Comparison of ENCODE assay signal across 20 cellular contexts in genomic region chr1:8864713-8865397, GRCh38. TPM values are rescaled to one million over a fixed set of nuclear protein-coding genes. Genes with fewer than 3 reads are reported as not detected.
DNase-seq lines count a peak whose midpoint lies in the region; ATAC-seq and TF ChIP-seq lines count a peak whose summit lies in the region.
"Had no signal": no experiment of that assay in that cellular context is flagged by ENCODE, and none has a peak within 500 bp of the region (broad histone marks: within the 10 kb centered on the region; RNA-seq: fewer than 3 reads in every experiment).

No MANE protein-coding gene starts in this region.

- H3K4me1 ChIP-seq in HEK293 (ENCODE audit: control insufficient read depth, insufficient read depth, low read length) (no peaks in the 10 kb centered on the region), osteoblast (ENCODE audit: insufficient read depth, low read length) (peaks cover 18% of the 10 kb centered on the region), sigmoid colon (no peaks in the 10 kb centered on the region)
- H3K4me1 ChIP-seq: breast epithelium had no signal

- H3K27me3 ChIP-seq in osteoblast (ENCODE audit: insufficient read depth, low read length), result no peaks in the 10 kb centered on the region
- H3K27me3 ChIP-seq in sigmoid colon, result no peaks in the 10 kb centered on the region
- H3K27me3 ChIP-seq: breast epithelium, gastroesophageal sphincter had no signal

- H3K27me3 Mint-ChIP-seq in activated T-cell treated with anti-CD3 and anti-CD28 coated beads, Interleukin-2, amount 50 U/mL, for 72 hours (ENCODE audit: low read depth), result no peaks in the 10 kb centered on the region
- H3K27me3 Mint-ChIP-seq in activated T-cell treated with anti-CD3 and anti-CD28 coated beads, Interleukin-2, amount 50 U/mL, for 4 hours (ENCODE audit: low read depth), result no peaks in the 10 kb centered on the region
- H3K27me3 Mint-ChIP-seq in activated CD4-positive, alpha-beta memory T cell treated with anti-CD3 and anti-CD28 coated beads, Interleukin-2, amount 10 ng/mL, durations not matched to agents 7 days and 5 days, result no peaks in the 10 kb centered on the region

- H3K9me3 Mint-ChIP-seq in activated T-cell treated with anti-CD3 and anti-CD28 coated beads, Interleukin-2, amount 50 U/mL, for 72 hours, result no peaks in the 10 kb centered on the region
- H3K9me3 Mint-ChIP-seq in activated T-cell treated with anti-CD3 and anti-CD28 coated beads, Interleukin-2, amount 50 U/mL, for 4 hours, result no peaks in the 10 kb centered on the region
- H3K9me3 Mint-ChIP-seq in activated CD4-positive, alpha-beta memory T cell treated with anti-CD3 and anti-CD28 coated beads, Interleukin-2, amount 10 ng/mL, durations not matched to agents 7 days and 5 days, result no peaks in the 10 kb centered on the region

- 91 to 93% methylated on average over 7 of the region's 7 CpGs for WGBS in sigmoid colon, 2 donors

- intact Hi-C loops in sigmoid colon (cut with DNase I), result loop anchor here (5.0 kb wide), 1 partner anchor 122 kb away; no protein-coding TSS in a partner anchor

- H3K27ac Mint-ChIP-seq in activated T-cell treated with anti-CD3 and anti-CD28 coated beads, Interleukin-2, amount 50 U/mL, for 72 hours, result peak overlapping the region; percentile 63
- H3K27ac Mint-ChIP-seq in activated CD4-positive, alpha-beta memory T cell treated with anti-CD3 and anti-CD28 coated beads, Interleukin-2, amount 10 ng/mL, durations not matched to agents 7 days and 5 days, result peak overlapping the region; percentile 44

- TF ChIP-seq CTCF in HEK293 (tag by site-specific recombination; IDR thresholded peaks at IDR 0.05) (no peak), osteoblast (IDR thresholded peaks at IDR 0.05; ENCODE audit: extremely low read depth, low read depth, low read length) (no peak), sigmoid colon (IDR thresholded peaks at IDR 0.05) (no peak)

- H3K4me3 Mint-ChIP-seq in activated T-cell treated with anti-CD3 and anti-CD28 coated beads, Interleukin-2, amount 50 U/mL, for 72 hours, result no peak overlapping the region
- H3K4me3 Mint-ChIP-seq in activated T-cell treated with anti-CD3 and anti-CD28 coated beads, Interleukin-2, amount 50 U/mL, for 4 hours, result no peak overlapping the region
- H3K4me3 Mint-ChIP-seq in activated CD4-positive, alpha-beta memory T cell treated with anti-CD3 and anti-CD28 coated beads, Interleukin-2, amount 10 ng/mL, durations not matched to agents 7 days and 5 days, result no peak overlapping the region

- H4K20me1 ChIP-seq in osteoblast (ENCODE audit: insufficient read depth, low read length), result peaks cover 69% of the 10 kb centered on the region

- peak overlapping the region; percentile 18; the same call in 1 of the 2 replicates for H3K27ac ChIP-seq in HEK293 (ENCODE audit: extremely low read depth, low read depth, low read length)
- H3K27ac ChIP-seq in osteoblast (ENCODE audit: low read depth, low read length), result peak overlapping the region; percentile 3
- no peak overlapping the region for H3K27ac ChIP-seq in sigmoid colon
- H3K27ac ChIP-seq: epithelial cell of prostate, gastroesophageal sphincter had no signal

- no peak for ATAC-seq in activated T-cell treated with anti-CD3 and anti-CD28 coated beads, Interleukin-2, amount 50 U/mL, for 72 hours (replicated peaks in 1 of 2)
- no peak for ATAC-seq in activated T-cell treated with anti-CD3 and anti-CD28 coated beads, Interleukin-2, amount 50 U/mL, for 4 hours
- ATAC-seq: activated CD4-positive, CD25-positive, alpha-beta regulatory T cell treated with anti-CD3 and anti-CD28 coated beads, Interleukin-2, amount 50 U/mL, for 24 hours; gastroesophageal sphincter; left colon; PC-3 had no signal

- H3K4me2 ChIP-seq in osteoblast (ENCODE audit: insufficient read depth, low read length), result no peak overlapping the region

- TF ChIP-seq EP300 in sigmoid colon (IDR thresholded peaks at IDR 0.05), result no peak

- H3K36me3 ChIP-seq in HEK293 (ENCODE audit: control insufficient read depth in 2 of 2, insufficient read depth in 1 of 2, low read length in 2 of 2) (peaks cover 64 to 99% of the 10 kb centered on the region in 2 experiments), osteoblast (ENCODE audit: insufficient read depth, low read length) (peaks cover 98% of the 10 kb centered on the region), sigmoid colon (peaks cover 65 to 100% (median 91%) of the 10 kb centered on the region in 4 donors)

- peaks cover 73% of the 10 kb centered on the region for H3K4me1 Mint-ChIP-seq in activated T-cell treated with anti-CD3 and anti-CD28 coated beads, Interleukin-2, amount 50 U/mL, for 72 hours (ENCODE audit: low read depth)
- peaks cover 30% of the 10 kb centered on the region for H3K4me1 Mint-ChIP-seq in activated T-cell treated with anti-CD3 and anti-CD28 coated beads, Interleukin-2, amount 50 U/mL, for 4 hours (ENCODE audit: low read depth)
- H3K4me1 Mint-ChIP-seq in activated CD4-positive, alpha-beta memory T cell treated with anti-CD3 and anti-CD28 coated beads, Interleukin-2, amount 10 ng/mL, durations not matched to agents 7 days and 5 days, result peaks cover 65% of the 10 kb centered on the region

- TF ChIP-seq POLR2A in sigmoid colon (IDR thresholded peaks at IDR 0.05), result no peak

- POLR2A ChIA-PET in HEK293 (lab: Yijun Ruan, JAX), result interaction anchor here (0.5 to 5.3 kb wide), 5 partner anchors 9 to 145 kb away, joined by 3 to 25 read pairs (median 5); partner anchors contain the start of gene ENO1
- POLR2A ChIA-PET in activated CD4-positive, alpha-beta memory T cell treated with anti-CD3 and anti-CD28 coated beads, Interleukin-2, amount 10 ng/mL, durations not matched to agents 7 days and 5 days (lab: Charles Lee), result interaction anchor here (1.0 to 14.5 kb wide), 6 partner anchors 8 to 140 kb away, joined by 3 to 221 read pairs (median 6); partner anchors contain the start of gene ENO1

- peaks cover 56% of the 10 kb centered on the region for H3K79me2 ChIP-seq in osteoblast (ENCODE audit: insufficient read depth, low read length)

- no peak for DNase-seq in activated T-cell treated with anti-CD3 and anti-CD28 coated beads, Interleukin-2, amount 50 U/mL, for 72 hours
- DNase-seq in activated T-cell treated with anti-CD3 and anti-CD28 coated beads, Interleukin-2, amount 50 U/mL, for 4 hours, result no peak
- no peak for DNase-seq in activated CD4-positive, alpha-beta memory T cell treated with anti-CD3 and anti-CD28 coated beads, Interleukin-2, amount 10 ng/mL, durations not matched to agents 7 days and 5 days
- peak; percentile 44 for DNase-seq in osteoblast (ENCODE audit: insufficient read length, low spot score, missing footprints)
- no peak for DNase-seq in NCI-H524 treated with DMSO at 0.1 percent for 48 hours (lab: John Stamatoyannopoulos, UW)
- DNase-seq in sigmoid colon, result no peak
- no peak for DNase-seq in superior temporal gyrus (ENCODE audit: extremely low spot score)
- DNase-seq: activated T-cell treated with anti-CD3 and anti-CD28 coated beads for 4 hours, dermis blood vessel endothelial cell, DND-41, Kasumi-1, left colon, NCI-H774, PC-3, T-helper 9 cell had no signal

- CTCF ChIA-PET in HEK293 (lab: Yijun Ruan, JAX), result interaction anchor here (0.5 to 1.9 kb wide), 3 partner anchors 84 to 228 kb away, joined by 3 to 6 read pairs (median 4); no protein-coding TSS in a partner anchor
- CTCF ChIA-PET in activated CD4-positive, alpha-beta memory T cell treated with anti-CD3 and anti-CD28 coated beads, Interleukin-2, amount 10 ng/mL, durations not matched to agents 7 days and 5 days (lab: Charles Lee), result interaction anchor here (0.8 to 4.5 kb wide), 3 partner anchors 16 to 140 kb away, joined by 3 to 20 read pairs (median 7); no protein-coding TSS in a partner anchor

- H3K4me3 ChIP-seq in HEK293 (ENCODE audit: low read depth, low read length) (no peak overlapping the region), osteoblast (ENCODE audit: insufficient read depth, low read length) (no peak overlapping the region), sigmoid colon (no peak overlapping the region)
- H3K4me3 ChIP-seq: breast epithelium, gastroesophageal sphincter had no signal

- no peaks in the 10 kb centered on the region for H3K9me3 ChIP-seq in HEK293 (ENCODE audit: control insufficient read depth, insufficient read depth, low read depth, low read length)
- no peaks in the 10 kb centered on the region for H3K9me3 ChIP-seq in osteoblast (ENCODE audit: low read depth, low read length)
- no peaks in the 10 kb centered on the region for H3K9me3 ChIP-seq in sigmoid colon
- H3K9me3 ChIP-seq: breast epithelium, gastroesophageal sphincter had no signal

- peaks cover 20 to 53% of the 10 kb centered on the region in 2 donors for H3K36me3 Mint-ChIP-seq in activated T-cell treated with anti-CD3 and anti-CD28 coated beads, Interleukin-2, amount 50 U/mL, for 72 hours (ENCODE audit: insufficient read depth in 2 of 2)
- peaks cover 63% of the 10 kb centered on the region for H3K36me3 Mint-ChIP-seq in activated T-cell treated with anti-CD3 and anti-CD28 coated beads, Interleukin-2, amount 50 U/mL, for 4 hours (ENCODE audit: insufficient read depth)
- peaks cover 94% of the 10 kb centered on the region for H3K36me3 Mint-ChIP-seq in activated CD4-positive, alpha-beta memory T cell treated with anti-CD3 and anti-CD28 coated beads, Interleukin-2, amount 10 ng/mL, durations not matched to agents 7 days and 5 days (ENCODE audit: low read depth)

- H2AFZ ChIP-seq in osteoblast (ENCODE audit: low read length), result no peak overlapping the region

TF ChIP-seq in HEK293, 187 proteins besides CTCF, POLR2A, EP300 and RAD21:
- no peak for TF ChIP-seq FEZF1 (tag by site-specific recombination; IDR thresholded peaks at IDR 0.05)
- TF ChIP-seq ZNF600 (tag by site-specific recombination; IDR thresholded peaks at IDR 0.05), result 0 out of 2 replicates have a peak, but pooled peaks have one; percentile 17

RNA-seq across cellular contexts. Expression of gene ENO1, which starts 13.6 kb away (rescaled TPM):
- total RNA-seq in activated T-cell treated with anti-CD3 and anti-CD28 coated beads, Interleukin-2, amount 50 U/mL, for 72 hours, result 1,000 to 10,000 TPM; 1,803 to 1,841 TPM
- 1,000 to 10,000 TPM; 3,836 to 4,068 (median 3,869) TPM for total RNA-seq in activated T-cell treated with anti-CD3 and anti-CD28 coated beads, Interleukin-2, amount 50 U/mL, for 4 hours
- total RNA-seq in activated CD4-positive, alpha-beta memory T cell treated with anti-CD3 and anti-CD28 coated beads, Interleukin-2, amount 10 ng/mL, durations not matched to agents 7 days and 5 days, result 1,000 to 10,000 TPM; 2,453 to 2,472 TPM
- total RNA-seq in osteoblast (1,079 and 1,591 TPM in 2 replicates), sigmoid colon (100 to 1,000 TPM; 265 to 324 (median 300) TPM)
- polyA plus RNA-seq in sigmoid colon, result 100 to 1,000 TPM; 344 to 968 (median 364) TPM

RNA-seq across cellular contexts. Expression of gene RERE, which starts 47.4 kb away (rescaled TPM):
- total RNA-seq in activated T-cell treated with anti-CD3 and anti-CD28 coated beads, Interleukin-2, amount 50 U/mL, for 72 hours, result 100 to 1,000 TPM in 1 of 2 donors, 10 to 100 TPM in 1; 98.7 to 105 TPM
- 10 to 100 TPM; 40.5 to 53.4 (median 47.8) TPM for total RNA-seq in activated T-cell treated with anti-CD3 and anti-CD28 coated beads, Interleukin-2, amount 50 U/mL, for 4 hours
- total RNA-seq in activated CD4-positive, alpha-beta memory T cell treated with anti-CD3 and anti-CD28 coated beads, Interleukin-2, amount 10 ng/mL, durations not matched to agents 7 days and 5 days, result 100 to 1,000 TPM in 1 of 2 experiments, 10 to 100 TPM in 1; 96.6 to 101 TPM
- total RNA-seq in osteoblast (53.0 and 55.0 TPM in 2 replicates), sigmoid colon (100 to 1,000 TPM in 2 of 4 donors, 10 to 100 TPM in 2; 90.6 to 148 (median 124) TPM)
- polyA plus RNA-seq in sigmoid colon, result 10 to 100 TPM; 19.2 to 43.2 (median 27.5) TPM

Comparison
In these comparisons a context has a peak if more than half of its experiments do, and no peak if none do; other contexts are left out.
1. H3K27ac ChIP-seq: peak in HEK293 (single experiment) and osteoblast (single experiment); none in sigmoid colon (0 of 4).